In genomic region chr12:6639151-6639773, GRCh38 we compare ENCODE assay signal across 1 cellular context.
A peak's percentile ranks its signal among the peaks of the same experiment; 100 is the strongest.
TF ChIP-seq lines count a peak whose summit lies in the region.

No MANE protein-coding gene starts in this region.

TF ChIP-seq in K562, 482 proteins besides CTCF, POLR2A, EP300 and RAD21 (continued from another document and continues in another):
- peak; percentile 47 for TF ChIP-seq MGA (IDR thresholded peaks at IDR 0.05)
- no peak for TF ChIP-seq NR3C1 (CRISPR knock-in tag; IDR thresholded peaks at IDR 0.05)
- TF ChIP-seq KDM1A (IDR thresholded peaks at IDR 0.05) = peak; percentile 85 to 88
- TF ChIP-seq HES1 (IDR thresholded peaks at IDR 0.05; ENCODE audit: low read depth) = peak; percentile 70
- peak; percentile 69 for TF ChIP-seq SMAD1 (IDR thresholded peaks at IDR 0.05; ENCODE audit: low read depth, low read length, partially characterized antibody)
- TF ChIP-seq ZNF639 (CRISPR knock-in tag; conservative IDR thresholded peaks at IDR 0.05 in 1 of 2, IDR thresholded peaks at IDR 0.05 in 1 of 2) = peak in 1 of 2 experiments; percentile 81; a peak in 1 of 4 replicates
- TF ChIP-seq ZFX (CRISPR knock-in tag; IDR thresholded peaks at IDR 0.05) = peak; percentile 54
- peak; percentile 54 for TF ChIP-seq CXXC5 (CRISPR knock-in tag; IDR thresholded peaks at IDR 0.05)
- peak in 1 of 2 experiments; percentile 93; a peak in 2 of 4 replicates for TF ChIP-seq RCOR1 (IDR thresholded peaks at IDR 0.05; ENCODE audit: borderline replicate concordance in 1 of 2, low read depth in 2 of 2, low read length in 2 of 2)
- TF ChIP-seq CTBP1 (IDR thresholded peaks at IDR 0.05; ENCODE audit: borderline replicate concordance) = peak; percentile 71
- peak; percentile 98 for TF ChIP-seq SMARCE1 (IDR thresholded peaks at IDR 0.05)
- peak; percentile 89 for TF ChIP-seq MTA2 (IDR thresholded peaks at IDR 0.05; ENCODE audit: low read depth)
- TF ChIP-seq TAF1 (IDR thresholded peaks at IDR 0.05; ENCODE audit: control insufficient read depth, extremely low read depth, insufficient read depth, low read length, severe bottlenecking) = peak; percentile 41
- no peak for TF ChIP-seq ZNF518B (CRISPR knock-in tag; IDR thresholded peaks at IDR 0.05)
- no peak for TF ChIP-seq GABPA (tag; conservative IDR thresholded peaks at IDR 0.05; ENCODE audit: low read depth)
- TF ChIP-seq ZNF592 (IDR thresholded peaks at IDR 0.05) = peak; percentile 72; the same call in 1 of the 2 replicates
- TF ChIP-seq SRF (CRISPR knock-in tag; IDR thresholded peaks at IDR 0.05) = 0 out of 4 replicates have a peak, but pooled peaks of 1 of the 2 experiments have one; percentile 36
- TF ChIP-seq CBFB (CRISPR knock-in tag; IDR thresholded peaks at IDR 0.05) = no peak
- TF ChIP-seq ZBTB2 (IDR thresholded peaks at IDR 0.05) = 0 out of 2 replicates have a peak, but pooled peaks have one; percentile 52
- no peak for TF ChIP-seq ZNF57 (CRISPR knock-in tag; IDR thresholded peaks at IDR 0.05)
- TF ChIP-seq CREM (IDR thresholded peaks at IDR 0.05; ENCODE audit: low read depth) = peak; percentile 56; the same call in 1 of the 2 replicates
- TF ChIP-seq SMARCC2 (IDR thresholded peaks at IDR 0.05; ENCODE audit: low read depth) = peak; percentile 91
- TF ChIP-seq DMBX1 (CRISPR knock-in tag; IDR thresholded peaks at IDR 0.05; ENCODE audit: borderline replicate concordance) = peak; percentile 61; the same call in 1 of the 2 replicates
- TF ChIP-seq POLR2AphosphoS5 (IDR thresholded peaks at IDR 0.05; ENCODE audit: control insufficient read depth, insufficient read depth, low read depth, low read length) = peak; percentile 76
- TF ChIP-seq RB1 (IDR thresholded peaks at IDR 0.05; ENCODE audit: low read depth) = 0 out of 2 replicates have a peak, but pooled peaks have one; percentile 52
- TF ChIP-seq VEZF1 (CRISPR knock-in tag; IDR thresholded peaks at IDR 0.05) = peak; percentile 67
- TF ChIP-seq SMARCA4 (IDR thresholded peaks at IDR 0.05) = peak; percentile 97
- TF ChIP-seq PML (IDR thresholded peaks at IDR 0.05; ENCODE audit: low read length) = peak; percentile 72
- TF ChIP-seq ZNF140 (CRISPR knock-in tag; IDR thresholded peaks at IDR 0.05) = no peak
- TF ChIP-seq NEUROD1 (IDR thresholded peaks at IDR 0.05; ENCODE audit: borderline replicate concordance, low read depth, low read length, partially characterized antibody) = peak; percentile 77
